6 cellular contexts compared by ENCODE assay signal in the genomic region with DNA sequence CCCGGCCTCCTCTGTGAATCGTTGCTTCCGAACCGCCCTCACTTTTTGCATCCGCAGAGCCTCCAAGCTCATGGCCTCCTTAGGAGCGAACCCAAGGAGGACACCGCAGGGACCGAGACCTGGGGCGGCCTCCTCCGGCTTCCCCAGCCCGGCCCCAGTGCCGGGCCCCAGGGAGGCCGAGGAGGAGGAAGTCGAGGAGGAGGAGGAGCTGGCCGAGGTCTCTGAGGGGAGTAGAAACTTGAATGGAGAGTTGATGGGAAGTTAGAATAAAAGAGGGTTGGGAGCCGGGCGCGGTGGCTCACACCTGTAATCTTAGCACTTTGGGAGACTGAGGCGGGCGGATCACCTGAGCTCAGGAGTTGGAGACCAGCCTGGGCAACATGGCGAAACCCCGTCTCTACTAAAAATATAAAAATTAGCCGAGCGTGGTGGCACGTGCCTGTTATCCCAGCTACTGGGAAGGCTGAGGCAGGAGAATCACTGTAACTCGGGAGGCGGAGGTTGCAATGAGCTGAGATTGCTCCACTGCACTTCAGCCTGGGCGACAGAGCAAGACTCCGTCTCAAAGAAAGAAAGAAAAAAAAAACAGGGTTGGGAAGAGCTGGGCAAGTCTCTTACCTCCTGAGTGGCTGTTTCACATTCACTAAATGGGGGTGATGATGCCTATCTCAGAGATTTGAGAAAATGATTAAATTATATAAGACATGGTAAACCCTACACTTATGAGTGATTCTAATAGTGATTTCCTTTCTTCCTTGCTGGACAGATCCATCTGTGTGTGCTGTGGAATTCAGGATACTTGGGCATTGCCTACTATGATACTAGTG. TPM values are rescaled to one million over a fixed set of nuclear protein-coding genes. Genes with fewer than 3 reads are reported as not detected.
A peak's percentile ranks its signal among the peaks of the same experiment; 100 is the strongest.
DNase-seq lines count a peak whose midpoint lies in the region; ATAC-seq lines count a peak whose summit lies in the region.

No MANE protein-coding gene starts in this region.

- ATAC-seq in HG03565 (IDR thresholded peaks at IDR 0.05; ENCODE audit: unreplicated experiment), result no peak

- peak overlapping the region; percentile 93 for H3K27ac Mint-ChIP-seq in activated naive CD4-positive, alpha-beta T cell treated with anti-CD3 and anti-CD28 coated beads, Interleukin-2, amount 10 ng/mL, durations not matched to agents 7 days and 5 days

- H3K9me3 ChIP-seq in trophoblast cell (ENCODE audit: insufficient read depth, low read depth, low read length), result no peaks in the 10 kb centered on the region

- H2BK12ac ChIP-seq in trophoblast cell (ENCODE audit: low read length), result peak overlapping the region; percentile 75

- peaks cover 0 to 3% of the 10 kb centered on the region in 2 experiments for H3K36me3 ChIP-seq in trophoblast cell (ENCODE audit: control insufficient read depth in 1 of 2, insufficient read depth in 2 of 2, low read length in 2 of 2)

- peaks cover 26% of the 10 kb centered on the region for H3K79me1 ChIP-seq in trophoblast cell (ENCODE audit: low read length)

- H2AFZ ChIP-seq in trophoblast cell (ENCODE audit: insufficient read depth, low read length, poor library complexity), result peak overlapping the region; percentile 87

- peaks cover 38% of the 10 kb centered on the region for H3K36me3 Mint-ChIP-seq in activated naive CD4-positive, alpha-beta T cell treated with anti-CD3 and anti-CD28 coated beads, Interleukin-2, amount 10 ng/mL, durations not matched to agents 7 days and 5 days

- no CpG with 5 or more reads among the region's 29 CpGs for WGBS in trophoblast cell (ENCODE audit: extremely low coverage, insufficient coverage, insufficient read length)

- H3K18ac ChIP-seq in trophoblast cell (ENCODE audit: low read length), result peak overlapping the region; percentile 79

- peak overlapping the region; percentile 76 for H3K4me3 ChIP-seq in trophoblast cell (ENCODE audit: low read depth, low read length)

- no peaks in the 10 kb centered on the region for H3K27me3 ChIP-seq in trophoblast cell (ENCODE audit: insufficient read depth, low read length)

- peak overlapping the region; percentile 96 for H4K12ac ChIP-seq in trophoblast cell (ENCODE audit: low read depth, low read length)

- peaks cover 22 to 27% of the 10 kb centered on the region in 2 experiments for H3K4me1 ChIP-seq in trophoblast cell (ENCODE audit: control insufficient read depth in 1 of 2, insufficient read depth in 2 of 2, low read length in 2 of 2)

- peak overlapping the region; percentile 3 for H3K9ac ChIP-seq in trophoblast cell (ENCODE audit: low read length)

- CTCF ChIA-PET in activated naive CD4-positive, alpha-beta T cell treated with anti-CD3 and anti-CD28 coated beads, Interleukin-2, amount 10 ng/mL, durations not matched to agents 7 days and 5 days (lab: Charles Lee), result interaction anchor here (0.7 to 2.7 kb wide), 7 partner anchors 7 to 190 kb away, joined by 3 to 13 read pairs (median 3); partner anchors contain the start of gene DDAH2

- peaks cover 12% of the 10 kb centered on the region for H3K79me2 ChIP-seq in trophoblast cell (ENCODE audit: control insufficient read depth, insufficient read depth, low read length, poor library complexity)

- peaks cover 52% of the 10 kb centered on the region for H3K4me1 Mint-ChIP-seq in activated naive CD4-positive, alpha-beta T cell treated with anti-CD3 and anti-CD28 coated beads, Interleukin-2, amount 10 ng/mL, durations not matched to agents 7 days and 5 days

- peak overlapping the region; percentile 89 for H2AK5ac ChIP-seq in trophoblast cell (ENCODE audit: low read length)

- H3K27ac ChIP-seq in trophoblast cell (ENCODE audit: low read depth, low read length), result peak overlapping the region; percentile 29

- peak overlapping the region; percentile 60 for H3K4ac ChIP-seq in trophoblast cell (ENCODE audit: low read depth, low read length)

- no peak for DNase-seq in activated naive CD4-positive, alpha-beta T cell treated with anti-CD3 and anti-CD28 coated beads, Interleukin-2, amount 10 ng/mL, durations not matched to agents 7 days and 5 days
- no peak for DNase-seq in activated naive CD4-positive, alpha-beta T cell treated with Interleukin-2 at 50 U/mL for 16 hours
- peak; percentile 53 for DNase-seq in dermis blood vessel endothelial cell
- DNase-seq in trophoblast cell, result no peak
- no peak for DNase-seq in SHP77 treated with DMSO at 0.1 percent for 48 hours (lab: John Stamatoyannopoulos, UW)

- peak overlapping the region; percentile 62 for H3K4me2 ChIP-seq in trophoblast cell (ENCODE audit: low read length)

- H4K91ac ChIP-seq in trophoblast cell (ENCODE audit: low read depth, low read length), result peak overlapping the region; percentile 92

- H3K4me3 Mint-ChIP-seq in activated naive CD4-positive, alpha-beta T cell treated with anti-CD3 and anti-CD28 coated beads, Interleukin-2, amount 10 ng/mL, durations not matched to agents 7 days and 5 days, result peak overlapping the region; percentile 100

- peak overlapping the region; percentile 98 for H4K8ac ChIP-seq in trophoblast cell (ENCODE audit: low read depth, low read length)

- peak overlapping the region; percentile 77 for H2BK120ac ChIP-seq in trophoblast cell (ENCODE audit: insufficient read depth, low read length, poor library complexity)

- H3K23ac ChIP-seq in trophoblast cell (ENCODE audit: low read length), result no peak overlapping the region

- H3K27me3 Mint-ChIP-seq in activated naive CD4-positive, alpha-beta T cell treated with anti-CD3 and anti-CD28 coated beads, Interleukin-2, amount 10 ng/mL, durations not matched to agents 7 days and 5 days, result peaks cover 5% of the 10 kb centered on the region

- H3K9me3 Mint-ChIP-seq in activated naive CD4-positive, alpha-beta T cell treated with anti-CD3 and anti-CD28 coated beads, Interleukin-2, amount 10 ng/mL, durations not matched to agents 7 days and 5 days, result no peaks in the 10 kb centered on the region

- H2BK5ac ChIP-seq in trophoblast cell (ENCODE audit: low read depth, low read length, poor library complexity), result peak overlapping the region; percentile 48

- H3K14ac ChIP-seq in trophoblast cell (ENCODE audit: low read length), result peak overlapping the region; percentile 95

RNA-seq across cellular contexts. Expression of gene MSH5, which starts 0.8 kb away (rescaled TPM):
- total RNA-seq in dermis blood vessel endothelial cell, result 7.1 and 8.5 TPM in 2 replicates
- 7.3 and 7.7 TPM in 2 replicates for polyA plus RNA-seq in trophoblast cell (2013)

RNA-seq across cellular contexts. Expression of gene CLIC1, which starts 4.3 kb away (rescaled TPM):
- total RNA-seq in dermis blood vessel endothelial cell, result 543 and 615 TPM in 2 replicates
- polyA plus RNA-seq in trophoblast cell (2013), result 276 and 291 TPM in 2 replicates

RNA-seq across cellular contexts. Expression of gene DDAH2, which starts 11.5 kb away (rescaled TPM):
- total RNA-seq in dermis blood vessel endothelial cell, result 126 and 150 TPM in 2 replicates
- 85.4 and 87.3 TPM in 2 replicates for polyA plus RNA-seq in trophoblast cell (2013)

RNA-seq across cellular contexts. Expression of gene MPIG6B, which starts 17.4 kb away (rescaled TPM):
- not detected in 2 replicates for total RNA-seq in dermis blood vessel endothelial cell
- 0.31 and 0.39 TPM in 2 replicates for polyA plus RNA-seq in trophoblast cell (2013)

RNA-seq across cellular contexts. Expression of gene LY6G6C, which starts 19.1 kb away (rescaled TPM):
- not detected in 2 replicates for total RNA-seq in dermis blood vessel endothelial cell
- 11.8 and 13.2 TPM in 2 replicates for polyA plus RNA-seq in trophoblast cell (2013)
